In genomic region chr5:132265336-132266030, GRCh38 we compare ENCODE assay signal across 10 cellular contexts. TPM values are rescaled to one million over a fixed set of nuclear protein-coding genes. Genes with fewer than 3 reads are reported as not detected.
DNase-seq lines count a peak whose midpoint lies in the region; ATAC-seq and TF ChIP-seq lines count a peak whose summit lies in the region.
"Had no signal": no experiment of that assay in that cellular context is flagged by ENCODE, and none has a peak within 500 bp of the region (broad histone marks: within the 10 kb centered on the region; RNA-seq: fewer than 3 reads in every experiment).

No MANE protein-coding gene starts in this region.

- no peaks in the 10 kb centered on the region for H3K9me3 ChIP-seq in mucosa of descending colon
- no peaks in the 10 kb centered on the region for H3K9me3 ChIP-seq in aorta (ENCODE audit: control insufficient read depth, low read length)

- intact Hi-C loops in activated naive CD4-positive, alpha-beta T cell treated with anti-CD3 and anti-CD28 coated beads for 36 hours (cut with micrococcal nuclease) = no loop called here
- intact Hi-C loops in mucosa of descending colon (cut with DNase I, micrococcal nuclease) (no loop called here), aorta (cut with DNase I) (loop anchor here in 1 of 2 donors (10.0 kb wide), 1 partner anchor 229 kb away; the partner anchor contains the start of gene IRF1)

- no peaks in the 10 kb centered on the region for H3K9me3 Mint-ChIP-seq in activated naive CD4-positive, alpha-beta T cell treated with anti-CD3 and anti-CD28 coated beads for 36 hours
- no peaks in the 10 kb centered on the region for H3K9me3 Mint-ChIP-seq in activated naive CD4-positive, alpha-beta T cell treated with anti-CD3 and anti-CD28 coated beads, Interleukin-2, amount 10 ng/mL, durations not matched to agents 7 days and 5 days
- H3K9me3 Mint-ChIP-seq in activated T-cell treated with anti-CD3 and anti-CD28 coated beads, Interleukin-2, amount 50 U/mL, for 24 hours = no peaks in the 10 kb centered on the region
- H3K9me3 Mint-ChIP-seq: CD8-positive, alpha-beta T cell; dendritic cell treated with granulocyte-macrophage colony-stimulating factor and Interleukin-4, amounts not matched to agents 40 ng/mL and 50 ng/mL, for 4 days had no signal

- WGBS in aorta, 2 donors = 16 to 21% methylated on average over 8 of the region's 8 CpGs

- TF ChIP-seq CTCF in mucosa of descending colon (IDR thresholded peaks at IDR 0.05) = no peak

- no peaks in the 10 kb centered on the region for H3K36me3 Mint-ChIP-seq in activated naive CD4-positive, alpha-beta T cell treated with anti-CD3 and anti-CD28 coated beads for 36 hours (ENCODE audit: low read depth)
- H3K36me3 Mint-ChIP-seq in activated naive CD4-positive, alpha-beta T cell treated with anti-CD3 and anti-CD28 coated beads, Interleukin-2, amount 10 ng/mL, durations not matched to agents 7 days and 5 days = no peaks in the 10 kb centered on the region
- no peaks in the 10 kb centered on the region for H3K36me3 Mint-ChIP-seq in activated T-cell treated with anti-CD3 and anti-CD28 coated beads, Interleukin-2, amount 50 U/mL, for 24 hours (ENCODE audit: low read depth)
- H3K36me3 Mint-ChIP-seq: CD8-positive, alpha-beta T cell had no signal

- ATAC-seq in mucosa of descending colon (peak; percentile 89), aorta (ENCODE audit: low FRiP score) (peak; percentile 88)
- ATAC-seq: CD8-positive, alpha-beta T cell had no signal

- DNase-seq in activated naive CD4-positive, alpha-beta T cell treated with anti-CD3 and anti-CD28 coated beads for 36 hours = peak; percentile 3
- DNase-seq in activated naive CD4-positive, alpha-beta T cell treated with anti-CD3 and anti-CD28 coated beads, Interleukin-2, amount 10 ng/mL, durations not matched to agents 7 days and 5 days = no peak
- DNase-seq in ecto neural progenitor cell (ENCODE audit: low spot score) (peak; percentile 42), mucosa of descending colon (peak in 2 of 3 donors; percentile 73), aorta (peak; percentile 85 to 86), COLO668 (lab: John Stamatoyannopoulos, UW; ENCODE audit: unreplicated experiment) (no peak)
- DNase-seq in stimulated activated CD4-positive, alpha-beta T cell treated with anti-CD3 and anti-CD28 coated beads, Interleukin-12 subunit alpha, Interleukin-12 subunit beta, amount 100 ng/mL, for 4 hours = no peak
- DNase-seq in activated T-cell treated with anti-CD3 and anti-CD28 coated beads, Interleukin-2, amount 50 U/mL, for 24 hours = no peak

- H3K27ac Mint-ChIP-seq in activated naive CD4-positive, alpha-beta T cell treated with anti-CD3 and anti-CD28 coated beads for 36 hours = no peak overlapping the region
- no peak overlapping the region for H3K27ac Mint-ChIP-seq in activated naive CD4-positive, alpha-beta T cell treated with anti-CD3 and anti-CD28 coated beads, Interleukin-2, amount 10 ng/mL, durations not matched to agents 7 days and 5 days
- H3K27ac Mint-ChIP-seq in activated T-cell treated with anti-CD3 and anti-CD28 coated beads, Interleukin-2, amount 50 U/mL, for 24 hours = no peak overlapping the region
- H3K27ac Mint-ChIP-seq: CD8-positive, alpha-beta T cell; dendritic cell treated with granulocyte-macrophage colony-stimulating factor and Interleukin-4, amounts not matched to agents 40 ng/mL and 50 ng/mL, for 4 days had no signal

- no peaks in the 10 kb centered on the region for H3K27me3 Mint-ChIP-seq in activated naive CD4-positive, alpha-beta T cell treated with anti-CD3 and anti-CD28 coated beads for 36 hours (ENCODE audit: low read depth)
- peaks cover 7% of the 10 kb centered on the region for H3K27me3 Mint-ChIP-seq in activated naive CD4-positive, alpha-beta T cell treated with anti-CD3 and anti-CD28 coated beads, Interleukin-2, amount 10 ng/mL, durations not matched to agents 7 days and 5 days
- H3K27me3 Mint-ChIP-seq in activated T-cell treated with anti-CD3 and anti-CD28 coated beads, Interleukin-2, amount 50 U/mL, for 24 hours = no peaks in the 10 kb centered on the region

- no peaks in the 10 kb centered on the region for H3K27me3 ChIP-seq in aorta (ENCODE audit: control insufficient read depth in 1 of 2, insufficient read depth in 2 of 2, low read length in 1 of 2)

- H3K4me1 Mint-ChIP-seq in activated naive CD4-positive, alpha-beta T cell treated with anti-CD3 and anti-CD28 coated beads for 36 hours (ENCODE audit: low read depth) = peaks cover 4% of the 10 kb centered on the region
- no peaks in the 10 kb centered on the region for H3K4me1 Mint-ChIP-seq in activated naive CD4-positive, alpha-beta T cell treated with anti-CD3 and anti-CD28 coated beads, Interleukin-2, amount 10 ng/mL, durations not matched to agents 7 days and 5 days
- H3K4me1 Mint-ChIP-seq in activated T-cell treated with anti-CD3 and anti-CD28 coated beads, Interleukin-2, amount 50 U/mL, for 24 hours (ENCODE audit: low read depth) = peaks cover 43% of the 10 kb centered on the region

- H3K4me3 ChIP-seq in mucosa of descending colon = no peak overlapping the region
- H3K4me3 ChIP-seq in aorta (ENCODE audit: low read length in 2 of 2) = no peak overlapping the region

- H3K4me3 Mint-ChIP-seq in activated naive CD4-positive, alpha-beta T cell treated with anti-CD3 and anti-CD28 coated beads for 36 hours = no peak overlapping the region
- no peak overlapping the region for H3K4me3 Mint-ChIP-seq in activated naive CD4-positive, alpha-beta T cell treated with anti-CD3 and anti-CD28 coated beads, Interleukin-2, amount 10 ng/mL, durations not matched to agents 7 days and 5 days
- H3K4me3 Mint-ChIP-seq in activated T-cell treated with anti-CD3 and anti-CD28 coated beads, Interleukin-2, amount 50 U/mL, for 24 hours = no peak overlapping the region
- H3K4me3 Mint-ChIP-seq: CD8-positive, alpha-beta T cell; dendritic cell treated with granulocyte-macrophage colony-stimulating factor and Interleukin-4, amounts not matched to agents 40 ng/mL and 50 ng/mL, for 4 days had no signal

- peaks cover 15% of the 10 kb centered on the region for H3K4me1 ChIP-seq in mucosa of descending colon (ENCODE audit: low read depth)
- H3K4me1 ChIP-seq in aorta (ENCODE audit: control insufficient read depth in 1 of 2, insufficient read depth in 2 of 2, low read length in 2 of 2) = no peaks in the 10 kb centered on the region

- H3K27ac ChIP-seq in aorta (ENCODE audit: low read depth in 1 of 2, low read length in 2 of 2) = peak overlapping the region in 1 of 2 donors; percentile 94

- CTCF ChIA-PET in activated naive CD4-positive, alpha-beta T cell treated with anti-CD3 and anti-CD28 coated beads for 36 hours (lab: Charles Lee) = interaction anchor here (1.5 kb wide), 1 partner anchor 27 kb away, joined by 10 read pairs; no protein-coding TSS in a partner anchor
- CTCF ChIA-PET in activated naive CD4-positive, alpha-beta T cell treated with anti-CD3 and anti-CD28 coated beads, Interleukin-2, amount 10 ng/mL, durations not matched to agents 7 days and 5 days (lab: Charles Lee) = interaction anchor here (0.6 kb wide), 1 partner anchor 85 kb away, joined by 3 read pairs; no protein-coding TSS in a partner anchor

- H3K36me3 ChIP-seq in mucosa of descending colon (ENCODE audit: low read depth) = no peaks in the 10 kb centered on the region
- H3K36me3 ChIP-seq in aorta (ENCODE audit: control insufficient read depth in 1 of 2, insufficient read depth in 2 of 2, low read length in 1 of 2) = no peaks in the 10 kb centered on the region

RNA-seq across cellular contexts. Expression of gene PDLIM4, which starts 8.0 kb away (rescaled TPM):
- total RNA-seq in activated naive CD4-positive, alpha-beta T cell treated with anti-CD3 and anti-CD28 coated beads for 36 hours = not detected
- total RNA-seq in mucosa of descending colon (10 to 100 TPM in 1 of 3 donors, 1 to 10 TPM in 2; 5.1 to 59.0 (median 5.6) TPM), aorta (10 to 100 TPM; 51.5 to 70.9 TPM)
- polyA plus RNA-seq in aorta = 10 to 100 TPM; 12.8 to 23.3 TPM
- total RNA-seq: CD8-positive, alpha-beta T cell had no signal

RNA-seq across cellular contexts. Expression of gene SLC22A4, which starts 28.7 kb away (rescaled TPM):
- 1 to 10 TPM; 1.9 to 2.0 TPM for total RNA-seq in activated naive CD4-positive, alpha-beta T cell treated with anti-CD3 and anti-CD28 coated beads for 36 hours
- total RNA-seq in mucosa of descending colon (10 to 100 TPM in 1 of 3 donors, 1 to 10 TPM in 2; 2.7 to 13.4 (median 3.6) TPM), aorta (1 to 10 TPM; 4.6 to 5.5 TPM)
- polyA plus RNA-seq in aorta = 1 to 10 TPM; 1.3 to 1.7 TPM

RNA-seq across cellular contexts. Expression of gene P4HA2, which starts 37.8 kb away (rescaled TPM):
- under 1 TPM; 0.47 to 0.74 TPM for total RNA-seq in activated naive CD4-positive, alpha-beta T cell treated with anti-CD3 and anti-CD28 coated beads for 36 hours
- 10 to 100 TPM; 47.0 to 65.0 (median 56.1) TPM for total RNA-seq in mucosa of descending colon
- 10 to 100 TPM; 39.8 to 68.1 TPM for total RNA-seq in aorta
- polyA plus RNA-seq in aorta = 10 to 100 TPM; 19.2 to 29.5 TPM
- total RNA-seq: CD8-positive, alpha-beta T cell had no signal

Comparison
In these comparisons a context has a peak if more than half of its experiments do, and no peak if none do; other contexts are left out.
1. DNase-seq: peak in activated naive CD4-positive, alpha-beta T cell treated with anti-CD3 and anti-CD28 coated beads for 36 hours (single experiment), ecto neural progenitor cell (single experiment), mucosa of descending colon (2 of 3) and aorta (2 of 2); none in activated naive CD4-positive, alpha-beta T cell treated with anti-CD3 and anti-CD28 coated beads, Interleukin-2, amount 10 ng/mL, durations not matched to agents 7 days and 5 days (single experiment), stimulated activated CD4-positive, alpha-beta T cell treated with anti-CD3 and anti-CD28 coated beads, Interleukin-12 subunit alpha, Interleukin-12 subunit beta, amount 100 ng/mL, for 4 hours (single experiment), activated T-cell treated with anti-CD3 and anti-CD28 coated beads, Interleukin-2, amount 50 U/mL, for 24 hours (single experiment) and COLO668 (single experiment).
2. RNA of gene PDLIM4, which starts 8.0 kb away (total RNA-seq): 51.5 to 70.9 TPM in aorta and 5.1 to 59.0 TPM in mucosa of descending colon; not detected in activated naive CD4-positive, alpha-beta T cell treated with anti-CD3 and anti-CD28 coated beads for 36 hours; every median in the first group is over 4 times any median in the second.
3. RNA of gene P4HA2, which starts 37.8 kb away (total RNA-seq): 39.8 to 68.1 TPM in aorta and 47.0 to 65.0 TPM in mucosa of descending colon; 0.47 to 0.74 TPM in activated naive CD4-positive, alpha-beta T cell treated with anti-CD3 and anti-CD28 coated beads for 36 hours; every median in the first group is over 10 times any median in the second.